Comparison of ENCODE assay signal across 1 cellular context in the genomic region with DNA sequence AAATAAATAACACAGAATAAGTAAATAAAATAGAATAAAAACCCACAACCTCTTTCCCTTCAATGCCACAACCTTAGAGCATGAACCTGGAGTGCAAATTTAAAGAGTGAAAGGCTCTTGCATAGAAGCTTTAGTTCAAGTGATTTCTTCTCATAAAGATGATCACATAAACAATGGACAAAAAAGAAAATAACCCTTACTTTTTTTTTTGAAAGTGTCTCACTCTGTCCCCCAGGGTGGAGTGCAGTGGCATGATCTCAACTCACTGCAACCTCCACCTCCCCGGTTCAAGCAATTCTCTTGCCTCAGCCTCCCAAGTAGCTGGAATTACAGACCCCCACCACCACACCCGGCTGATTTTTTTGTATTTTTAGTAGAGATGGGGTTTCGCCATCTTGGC.
TF ChIP-seq lines count a peak whose summit lies in the region.

No MANE protein-coding gene starts in this region.

TF ChIP-seq in HEK293, 187 proteins besides CTCF, POLR2A, EP300 and RAD21:
- TF ChIP-seq PRDM1 (tag by site-specific recombination; IDR thresholded peaks at IDR 0.05) = peak; percentile 69
- TF ChIP-seq, protein P1, sequence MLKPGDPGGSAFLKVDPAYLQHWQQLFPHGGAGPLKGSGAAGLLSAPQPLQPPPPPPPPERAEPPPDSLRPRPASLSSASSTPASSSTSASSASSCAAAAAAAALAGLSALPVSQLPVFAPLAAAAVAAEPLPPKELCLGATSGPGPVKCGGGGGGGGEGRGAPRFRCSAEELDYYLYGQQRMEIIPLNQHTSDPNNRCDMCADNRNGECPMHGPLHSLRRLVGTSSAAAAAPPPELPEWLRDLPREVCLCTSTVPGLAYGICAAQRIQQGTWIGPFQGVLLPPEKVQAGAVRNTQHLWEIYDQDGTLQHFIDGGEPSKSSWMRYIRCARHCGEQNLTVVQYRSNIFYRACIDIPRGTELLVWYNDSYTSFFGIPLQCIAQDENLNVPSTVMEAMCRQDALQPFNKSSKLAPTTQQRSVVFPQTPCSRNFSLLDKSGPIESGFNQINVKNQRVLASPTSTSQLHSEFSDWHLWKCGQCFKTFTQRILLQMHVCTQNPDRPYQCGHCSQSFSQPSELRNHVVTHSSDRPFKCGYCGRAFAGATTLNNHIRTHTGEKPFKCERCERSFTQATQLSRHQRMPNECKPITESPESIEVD (tag by site-specific recombination; IDR thresholded peaks at IDR 0.05) = peak; percentile 20; the same call in 1 of the 2 replicates
- 0 out of 2 replicates have a peak, but pooled peaks have one; percentile 3 for TF ChIP-seq OSR2 (tag by site-specific recombination; IDR thresholded peaks at IDR 0.05)
- TF ChIP-seq GLIS1 (tag by site-specific recombination; IDR thresholded peaks at IDR 0.05) = peak; percentile 78
